ENCODE assay signal across 9 cellular contexts in the genomic region with DNA sequence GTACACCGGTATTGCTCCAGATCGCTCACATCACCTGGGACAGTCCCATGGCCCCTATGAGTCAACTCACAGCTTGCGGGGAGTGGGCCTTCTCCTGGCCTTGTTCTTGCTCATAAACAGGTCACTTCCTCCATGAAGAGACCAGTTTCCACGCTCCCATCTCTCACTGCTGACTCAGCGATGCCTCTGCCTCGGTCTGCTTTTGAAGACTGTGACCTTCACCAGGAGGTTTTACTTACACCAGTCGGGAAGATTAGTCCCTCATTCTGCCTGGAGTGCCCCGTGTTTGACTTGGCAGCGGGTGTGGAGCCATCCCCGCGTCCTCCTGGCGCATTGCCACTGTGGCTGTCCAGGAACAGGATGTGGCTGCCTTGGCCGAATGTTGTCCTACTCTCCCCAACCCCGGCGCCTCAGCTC.
DNase-seq lines count a peak whose midpoint lies in the region; ATAC-seq and TF ChIP-seq lines count a peak whose summit lies in the region.
"Had no signal": no experiment of that assay in that cellular context is flagged by ENCODE, and none has a peak within 500 bp of the region (broad histone marks: within the 10 kb centered on the region; RNA-seq: fewer than 3 reads in every experiment).

No MANE protein-coding gene starts in this region.

- H3K27ac ChIP-seq in RWPE2 (ENCODE audit: poor library complexity, severe bottlenecking), result peak overlapping the region; percentile 37
- no peak overlapping the region for H3K27ac ChIP-seq in foreskin keratinocyte

- H3K9me3 ChIP-seq in RWPE2 (ENCODE audit: severe bottlenecking), result no peaks in the 10 kb centered on the region

- intact Hi-C loops in activated CD4-positive, alpha-beta T cell treated with anti-CD3 and anti-CD28 coated beads, Interleukin-2, amount 10 ng/mL, durations not matched to agents 24 days and 14 days (cut with micrococcal nuclease), result no loop called here

- TF ChIP-seq CTCF in RWPE2 (IDR thresholded peaks at IDR 0.05; ENCODE audit: poor library complexity, severe bottlenecking), result no peak
- no peak for TF ChIP-seq CTCF in foreskin keratinocyte (conservative IDR thresholded peaks at IDR 0.05)

- H3K36me3 Mint-ChIP-seq in activated CD4-positive, alpha-beta T cell treated with anti-CD3 and anti-CD28 coated beads, Interleukin-2, amount 10 ng/mL, durations not matched to agents 24 days and 14 days (ENCODE audit: low read depth), result peaks cover 23% of the 10 kb centered on the region
- H3K36me3 Mint-ChIP-seq in stimulated activated naive B cell treated with anti-CD40 and anti-IgM and Interleukin-4, amounts not matched to agents 10 μg/mL and 1 μg/mL and 100 μg/mL, for 72 hours, result peaks cover 29 to 59% of the 10 kb centered on the region in 2 donors

- H3K4me3 Mint-ChIP-seq in activated CD4-positive, alpha-beta T cell treated with anti-CD3 and anti-CD28 coated beads, Interleukin-2, amount 10 ng/mL, durations not matched to agents 24 days and 14 days, result no peak overlapping the region
- H3K4me3 Mint-ChIP-seq in stimulated activated naive B cell treated with anti-CD40 and anti-IgM and Interleukin-4, amounts not matched to agents 10 μg/mL and 1 μg/mL and 100 μg/mL, for 72 hours, result no peak overlapping the region
- H3K4me3 Mint-ChIP-seq: nephron had no signal

- peaks cover 13% of the 10 kb centered on the region for H3K4me1 Mint-ChIP-seq in activated CD4-positive, alpha-beta T cell treated with anti-CD3 and anti-CD28 coated beads, Interleukin-2, amount 10 ng/mL, durations not matched to agents 24 days and 14 days
- H3K4me1 Mint-ChIP-seq in stimulated activated naive B cell treated with anti-CD40 and anti-IgM and Interleukin-4, amounts not matched to agents 10 μg/mL and 1 μg/mL and 100 μg/mL, for 72 hours, result peaks cover 3 to 12% of the 10 kb centered on the region in 2 donors
- H3K4me1 Mint-ChIP-seq: nephron had no signal

- H3K4me1 ChIP-seq in RWPE2 (ENCODE audit: insufficient read depth, poor library complexity, severe bottlenecking) (peaks cover 11% of the 10 kb centered on the region), foreskin keratinocyte (no peaks in the 10 kb centered on the region)

- peak overlapping the region; percentile 44 for H3K27ac Mint-ChIP-seq in activated CD4-positive, alpha-beta T cell treated with anti-CD3 and anti-CD28 coated beads, Interleukin-2, amount 10 ng/mL, durations not matched to agents 24 days and 14 days
- peak overlapping the region; percentile 85 for H3K27ac Mint-ChIP-seq in stimulated activated naive B cell treated with anti-CD40 and anti-IgM and Interleukin-4, amounts not matched to agents 10 μg/mL and 1 μg/mL and 100 μg/mL, for 72 hours
- H3K27ac Mint-ChIP-seq: nephron had no signal

- no peak for DNase-seq in activated CD4-positive, alpha-beta T cell treated with anti-CD3 and anti-CD28 coated beads, Interleukin-2, amount 10 ng/mL, durations not matched to agents 24 days and 14 days
- no peak for DNase-seq in activated CD4-positive, alpha-beta T cell treated with anti-CD3 and anti-CD28 coated beads for 4 hours
- DNase-seq in RWPE2 (ENCODE audit: low spot score) (peak; percentile 69), foreskin keratinocyte (peak in 1 of 2 donors; percentile 49), NCI-H510A treated with DMSO at 0.1 percent for 48 hours (lab: John Stamatoyannopoulos, UW) (no peak), NCI-H2107 (lab: John Stamatoyannopoulos, UW) (no peak)
- peak; percentile 18 for DNase-seq in stimulated activated naive B cell treated with anti-CD40 and anti-IgM and Interleukin-4, amounts not matched to agents 10 μg/mL and 1 μg/mL and 100 μg/mL, for 72 hours

- peak; percentile 92 for ATAC-seq in RWPE2 (ENCODE audit: low read depth)
- peak; percentile 81 for ATAC-seq in foreskin keratinocyte
- ATAC-seq in stimulated activated naive B cell treated with anti-CD40 and anti-IgM and Interleukin-4, amounts not matched to agents 10 μg/mL and 1 μg/mL and 100 μg/mL, for 72 hours (replicated peaks), result peak; percentile 93 to 99
- ATAC-seq in GM18517 (IDR thresholded peaks at IDR 0.05; ENCODE audit: unreplicated experiment), result no peak

- H3K4me3 ChIP-seq in RWPE2 (ENCODE audit: severe bottlenecking), result no peak overlapping the region

- H3K27me3 Mint-ChIP-seq in activated CD4-positive, alpha-beta T cell treated with anti-CD3 and anti-CD28 coated beads, Interleukin-2, amount 10 ng/mL, durations not matched to agents 24 days and 14 days, result no peaks in the 10 kb centered on the region
- H3K27me3 Mint-ChIP-seq in stimulated activated naive B cell treated with anti-CD40 and anti-IgM and Interleukin-4, amounts not matched to agents 10 μg/mL and 1 μg/mL and 100 μg/mL, for 72 hours, result no peaks in the 10 kb centered on the region

- no peaks in the 10 kb centered on the region for H3K9me3 Mint-ChIP-seq in activated CD4-positive, alpha-beta T cell treated with anti-CD3 and anti-CD28 coated beads, Interleukin-2, amount 10 ng/mL, durations not matched to agents 24 days and 14 days
- H3K9me3 Mint-ChIP-seq in stimulated activated naive B cell treated with anti-CD40 and anti-IgM and Interleukin-4, amounts not matched to agents 10 μg/mL and 1 μg/mL and 100 μg/mL, for 72 hours, result peaks cover 0 to 2% of the 10 kb centered on the region in 2 donors
- H3K9me3 Mint-ChIP-seq: nephron had no signal

- H3K36me3 ChIP-seq in RWPE2 (ENCODE audit: low read depth), result no peaks in the 10 kb centered on the region

- no peaks in the 10 kb centered on the region for H3K27me3 ChIP-seq in RWPE2 (ENCODE audit: insufficient read depth, poor library complexity, severe bottlenecking)
- no peaks in the 10 kb centered on the region for H3K27me3 ChIP-seq in foreskin keratinocyte

Comparison
In these comparisons a context has a peak if more than half of its experiments do, and no peak if none do; other contexts are left out.
1. DNase-seq: peak in RWPE2 (single experiment) and stimulated activated naive B cell treated with anti-CD40 and anti-IgM and Interleukin-4, amounts not matched to agents 10 μg/mL and 1 μg/mL and 100 μg/mL, for 72 hours (single experiment); none in activated CD4-positive, alpha-beta T cell treated with anti-CD3 and anti-CD28 coated beads, Interleukin-2, amount 10 ng/mL, durations not matched to agents 24 days and 14 days (single experiment), activated CD4-positive, alpha-beta T cell treated with anti-CD3 and anti-CD28 coated beads for 4 hours (0 of 2), NCI-H510A treated with DMSO at 0.1 percent for 48 hours (single experiment) and NCI-H2107 (single experiment).